Comparison of ENCODE assay signal across 16 cellular contexts in genomic region chr2:241291977-241292376, GRCh38. TPM values are rescaled to one million over a fixed set of nuclear protein-coding genes. Genes with fewer than 3 reads are reported as not detected.
DNase-seq lines count a peak whose midpoint lies in the region; ATAC-seq and TF ChIP-seq lines count a peak whose summit lies in the region.
"Had no signal": no experiment of that assay in that cellular context is flagged by ENCODE, and none has a peak within 500 bp of the region (broad histone marks: within the 10 kb centered on the region; RNA-seq: fewer than 3 reads in every experiment).

No MANE protein-coding gene starts in this region.

- DNase-seq in activated CD8-positive, alpha-beta memory T cell treated with anti-CD3 and anti-CD28 coated beads, Interleukin-2, amount 50 U/mL, for 48 hours: peak; percentile 7
- no peak for DNase-seq in activated CD8-positive, alpha-beta memory T cell treated with anti-CD3 and anti-CD28 coated beads, Interleukin-2, amount 50 U/mL, for 4 hours
- no peak for DNase-seq in CD8-positive, alpha-beta T cell
- DNase-seq in T-helper 17 cell: no peak
- DNase-seq in trophoblast cell: no peak
- DNase-seq in stimulated activated CD4-positive, alpha-beta T cell treated with anti-CD3 and anti-CD28 coated beads, Interleukin-2, amount 100 ng/mL, for 48 hours: no peak
- DNase-seq: ACHN; C1 segment of cervical spinal cord; CD4-positive, alpha-beta memory T cell; COR-L47; DMS153; DMS79 treated with DMSO at 0.1 percent for 48 hours; EL; IMR-90 had no signal

- no peak overlapping the region for H4K12ac ChIP-seq in trophoblast cell (ENCODE audit: low read depth, low read length)

- H3K4me1 ChIP-seq in CD8-positive, alpha-beta T cell (ENCODE audit: insufficient read depth, low read length): peaks cover 13% of the 10 kb centered on the region
- H3K4me1 ChIP-seq in trophoblast cell (ENCODE audit: control insufficient read depth in 1 of 2, insufficient read depth in 2 of 2, low read length in 2 of 2): no peaks in the 10 kb centered on the region

- H2BK12ac ChIP-seq in trophoblast cell (ENCODE audit: low read length): no peak overlapping the region

- H3K9me3 ChIP-seq in CD8-positive, alpha-beta T cell (ENCODE audit: low read length): no peaks in the 10 kb centered on the region
- H3K9me3 ChIP-seq in T-helper 17 cell (ENCODE audit: control insufficient read depth, low read length, poor library complexity, severe bottlenecking): no peaks in the 10 kb centered on the region
- no peaks in the 10 kb centered on the region for H3K9me3 ChIP-seq in trophoblast cell (ENCODE audit: insufficient read depth, low read depth, low read length)

- H3K4me1 Mint-ChIP-seq in CD8-positive, alpha-beta T cell (ENCODE audit: low read depth): peaks cover 65% of the 10 kb centered on the region
- peaks cover 48% of the 10 kb centered on the region for H3K4me1 Mint-ChIP-seq in T-helper 17 cell

- H3K4me2 ChIP-seq in trophoblast cell (ENCODE audit: low read length): no peak overlapping the region

- no peak for ATAC-seq in CD8-positive, alpha-beta T cell
- ATAC-seq in T-helper 17 cell (no peak), HG02798 (IDR thresholded peaks at IDR 0.05; ENCODE audit: poor library complexity, unreplicated experiment) (no peak)
- ATAC-seq: HCT116 had no signal

- H3K23ac ChIP-seq in trophoblast cell (ENCODE audit: low read length): no peak overlapping the region

- H3K14ac ChIP-seq in trophoblast cell (ENCODE audit: low read length): no peak overlapping the region

- no peak for TF ChIP-seq CTCF in CD8-positive, alpha-beta T cell (IDR thresholded peaks at IDR 0.05)

- H2BK5ac ChIP-seq in trophoblast cell (ENCODE audit: low read depth, low read length, poor library complexity): no peak overlapping the region

- no peak overlapping the region for H3K27ac Mint-ChIP-seq in CD8-positive, alpha-beta T cell
- peak overlapping the region; percentile 53 for H3K27ac Mint-ChIP-seq in T-helper 17 cell

- H3K27me3 ChIP-seq in CD8-positive, alpha-beta T cell (ENCODE audit: insufficient read depth, low read length): no peaks in the 10 kb centered on the region
- no peaks in the 10 kb centered on the region for H3K27me3 ChIP-seq in trophoblast cell (ENCODE audit: insufficient read depth, low read length)

- H2AK5ac ChIP-seq in trophoblast cell (ENCODE audit: low read length): no peak overlapping the region

- H3K4ac ChIP-seq in trophoblast cell (ENCODE audit: low read depth, low read length): peak overlapping the region; percentile 61

- no peak overlapping the region for H3K27ac ChIP-seq in CD8-positive, alpha-beta T cell (ENCODE audit: low read depth, low read length)
- H3K27ac ChIP-seq in trophoblast cell (ENCODE audit: low read depth, low read length): no peak overlapping the region

- H3K4me3 ChIP-seq in CD8-positive, alpha-beta T cell (ENCODE audit: low read depth, low read length): no peak overlapping the region
- H3K4me3 ChIP-seq in trophoblast cell (ENCODE audit: low read depth, low read length): no peak overlapping the region

- CTCF ChIA-PET in CD8-positive, alpha-beta T cell (lab: Charles Lee): no interaction called here

- no peak overlapping the region for H4K8ac ChIP-seq in trophoblast cell (ENCODE audit: low read depth, low read length)

- peak overlapping the region; percentile 37 for H3K4me3 Mint-ChIP-seq in CD8-positive, alpha-beta T cell
- no peak overlapping the region for H3K4me3 Mint-ChIP-seq in T-helper 17 cell

- H3K18ac ChIP-seq in trophoblast cell (ENCODE audit: low read length): no peak overlapping the region

- peaks cover 12% of the 10 kb centered on the region for H3K36me3 Mint-ChIP-seq in CD8-positive, alpha-beta T cell
- peaks cover under 1% of the 10 kb centered on the region for H3K36me3 Mint-ChIP-seq in T-helper 17 cell (ENCODE audit: low read depth)

- H3K9me3 Mint-ChIP-seq in CD8-positive, alpha-beta T cell: no peaks in the 10 kb centered on the region

- H2BK120ac ChIP-seq in trophoblast cell (ENCODE audit: insufficient read depth, low read length, poor library complexity): no peak overlapping the region

- no peaks in the 10 kb centered on the region for H3K36me3 ChIP-seq in CD8-positive, alpha-beta T cell (ENCODE audit: insufficient read depth, low read length)
- H3K36me3 ChIP-seq in trophoblast cell (ENCODE audit: control insufficient read depth in 1 of 2, insufficient read depth in 2 of 2, low read length in 2 of 2): peaks cover 2 to 3% of the 10 kb centered on the region in 2 experiments

- intact Hi-C loops in CD8-positive, alpha-beta T cell (cut with DNase I, micrococcal nuclease): no loop called here

- no CpG with 5 or more reads among the region's 6 CpGs for WGBS in trophoblast cell (ENCODE audit: extremely low coverage, insufficient coverage, insufficient read length)

- no peaks in the 10 kb centered on the region for H3K79me1 ChIP-seq in trophoblast cell (ENCODE audit: low read length)

- no peaks in the 10 kb centered on the region for H3K27me3 Mint-ChIP-seq in CD8-positive, alpha-beta T cell (ENCODE audit: low read depth)
- no peaks in the 10 kb centered on the region for H3K27me3 Mint-ChIP-seq in T-helper 17 cell
- H3K27me3 Mint-ChIP-seq: CD4-positive, alpha-beta memory T cell had no signal

- POLR2A ChIA-PET in CD8-positive, alpha-beta T cell (lab: Charles Lee): no interaction called here

- H2AFZ ChIP-seq in trophoblast cell (ENCODE audit: insufficient read depth, low read length, poor library complexity): no peak overlapping the region

- H4K91ac ChIP-seq in trophoblast cell (ENCODE audit: low read depth, low read length): no peak overlapping the region

- H3K79me2 ChIP-seq in trophoblast cell (ENCODE audit: control insufficient read depth, insufficient read depth, low read length, poor library complexity): peaks cover 11% of the 10 kb centered on the region

- no peak overlapping the region for H3K9ac ChIP-seq in trophoblast cell (ENCODE audit: low read length)

RNA-seq across cellular contexts. Expression of gene HDLBP, which starts 23.5 kb away (rescaled TPM):
- total RNA-seq in CD8-positive, alpha-beta T cell: 100 to 1,000 TPM in 1 of 2 experiments, 10 to 100 TPM in 1; 97.5 to 104 TPM
- 100 to 1,000 TPM; 136 to 175 TPM for total RNA-seq in T-helper 17 cell
- 771 and 822 TPM in 2 replicates for polyA plus RNA-seq in trophoblast cell (2013)

RNA-seq across cellular contexts. Expression of gene SEPTIN2, which starts 23.7 kb away (rescaled TPM):
- 100 to 1,000 TPM; 216 to 246 TPM for total RNA-seq in CD8-positive, alpha-beta T cell
- 100 to 1,000 TPM; 190 to 216 TPM for total RNA-seq in T-helper 17 cell
- polyA plus RNA-seq in trophoblast cell (2013): 334 and 340 TPM in 2 replicates
